Comparison of ENCODE assay signal across 1 cellular context in the genomic region with DNA sequence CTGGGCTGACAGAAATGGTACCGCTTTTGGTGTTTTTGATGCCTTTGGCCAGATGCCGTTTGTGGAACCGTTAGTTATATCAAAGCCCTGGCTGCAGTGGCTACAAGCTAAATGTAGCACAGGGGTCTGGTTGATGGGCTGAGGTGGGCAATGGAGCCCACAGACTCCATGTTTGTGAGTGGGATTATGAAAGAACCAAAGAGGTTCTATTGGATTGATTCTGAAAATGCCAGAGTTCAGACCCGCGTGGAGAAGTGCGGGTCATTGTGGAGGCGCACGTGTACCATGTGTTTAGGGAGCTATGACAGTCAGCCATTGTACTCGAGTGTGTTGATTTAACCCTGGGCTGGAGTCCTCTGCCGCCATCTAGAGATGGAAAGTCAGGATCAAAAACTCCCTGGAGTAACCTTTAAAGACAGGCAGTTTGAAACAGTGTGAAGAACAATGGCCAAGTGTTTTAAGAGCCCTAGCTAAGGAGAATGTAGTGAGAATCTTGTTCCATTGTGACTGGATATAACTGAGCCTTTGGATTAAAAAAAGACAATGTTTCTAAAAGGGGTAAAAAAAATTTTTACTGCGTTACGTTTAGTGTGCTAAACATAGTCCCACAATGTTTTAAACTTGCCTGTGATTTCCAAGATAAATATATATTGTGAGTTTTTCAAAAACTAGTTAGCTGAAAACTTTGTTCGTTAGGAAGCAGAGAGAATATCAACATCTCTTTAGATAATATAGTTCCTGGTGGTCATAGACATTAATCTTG.
TF ChIP-seq lines count a peak whose summit lies in the region.

No MANE protein-coding gene starts in this region.

TF ChIP-seq in H1, 55 proteins besides CTCF, POLR2A, EP300 and RAD21 (continued from another document):
- TF ChIP-seq CTBP2 (IDR thresholded peaks at IDR 0.05; ENCODE audit: borderline replicate concordance, insufficient read depth, insufficient read length, low read length): no peak
- peak; percentile 50 to 94; a peak in 3 of 4 replicates for TF ChIP-seq SIN3A (conservative IDR thresholded peaks at IDR 0.05 in 1 of 2, IDR thresholded peaks at IDR 0.05 in 1 of 2; ENCODE audit: low read depth in 1 of 2, low read length in 2 of 2)
- no peak for TF ChIP-seq CREB1 (IDR thresholded peaks at IDR 0.05)
- peak; percentile 82 for TF ChIP-seq E2F6 (IDR thresholded peaks at IDR 0.05)
- no peak for TF ChIP-seq FOSL1 (IDR thresholded peaks at IDR 0.05; ENCODE audit: insufficient read depth, low read depth, low read length)
- no peak for TF ChIP-seq TAF7 (optimal IDR thresholded peaks at IDR 0.05; ENCODE audit: borderline replicate concordance, low read depth, low read length)
- peak; percentile 92 for TF ChIP-seq YY1 (IDR thresholded peaks at IDR 0.05; ENCODE audit: low read depth, low read length)
- TF ChIP-seq GTF2F1 (IDR thresholded peaks at IDR 0.05; ENCODE audit: borderline replicate concordance, low read depth, low read length): no peak
- no peak for TF ChIP-seq RBBP5 (IDR thresholded peaks at IDR 0.05; ENCODE audit: borderline replicate concordance, low read depth, low read length)
- TF ChIP-seq SIRT6 (IDR thresholded peaks at IDR 0.05; ENCODE audit: low read length): no peak
- peak; percentile 37; the same call in 1 of the 2 replicates for TF ChIP-seq TAF1 (IDR thresholded peaks at IDR 0.05; ENCODE audit: low read depth, low read length)
- TF ChIP-seq TCF12 (IDR thresholded peaks at IDR 0.05; ENCODE audit: low read depth, low read length): no peak
